ENCODE assay signal across 14 cellular contexts in the genomic region with DNA sequence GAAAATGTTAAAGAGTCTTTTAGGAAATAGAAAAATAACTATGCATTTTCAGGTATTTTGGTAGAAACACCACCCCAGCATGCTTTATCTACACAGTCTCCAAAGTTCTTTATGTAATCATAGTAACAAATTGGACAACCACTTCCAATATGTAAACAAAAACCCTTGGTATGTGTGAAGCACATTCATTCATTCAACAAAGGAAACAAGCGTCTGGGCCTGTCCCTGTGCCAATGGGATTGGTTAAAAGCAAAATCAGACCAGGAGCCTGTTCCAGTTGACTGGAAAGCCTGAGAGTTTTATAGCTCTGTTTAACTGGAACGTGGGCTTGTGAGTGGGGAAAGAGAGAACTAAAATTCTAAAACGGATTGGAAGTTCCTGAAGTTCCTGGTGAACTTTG. TPM values are rescaled to one million over a fixed set of nuclear protein-coding genes. Genes with fewer than 3 reads are reported as not detected.
DNase-seq lines count a peak whose midpoint lies in the region; TF ChIP-seq lines count a peak whose summit lies in the region.
"Had no signal": no experiment of that assay in that cellular context is flagged by ENCODE, and none has a peak within 500 bp of the region (broad histone marks: within the 10 kb centered on the region; RNA-seq: fewer than 3 reads in every experiment).

No MANE protein-coding gene starts in this region.

- intact Hi-C loops in A673 (cut with micrococcal nuclease; ENCODE audit: unreplicated experiment): no loop called here

- H3F3A ChIP-seq in smooth muscle cell (ENCODE audit: low read depth): peaks cover 12% of the 10 kb centered on the region

- H3K36me3 ChIP-seq in MG63 (no peaks in the 10 kb centered on the region), smooth muscle cell (ENCODE audit: low read depth) (no peaks in the 10 kb centered on the region), A673 (ENCODE audit: insufficient read depth, low read length, poor library complexity, severe bottlenecking) (no peaks in the 10 kb centered on the region)

- H3K27me3 Mint-ChIP-seq in activated CD4-positive, alpha-beta memory T cell treated with anti-CD3 and anti-CD28 coated beads, Interleukin-2, amount 10 ng/mL, durations not matched to agents 7 days and 5 days: no peaks in the 10 kb centered on the region
- H3K27me3 Mint-ChIP-seq: CD4-positive, alpha-beta T cell had no signal

- no peak overlapping the region for H3K4me2 ChIP-seq in smooth muscle cell

- DNase-seq in AG10803 (ENCODE audit: low read depth) (peak; percentile 64), MG63 (peak; percentile 9), fibroblast of gingiva (ENCODE audit: low read depth) (peak; percentile 28), smooth muscle cell (lab: John Stamatoyannopoulos, UW; ENCODE audit: unreplicated experiment) (no peak), A673 (ENCODE audit: low spot score) (no peak)
- no peak for DNase-seq in activated CD4-positive, alpha-beta memory T cell treated with anti-CD3 and anti-CD28 coated beads, Interleukin-2, amount 10 ng/mL, durations not matched to agents 7 days and 5 days
- DNase-seq in activated CD4-positive, alpha-beta T cell treated with anti-CD3 and anti-CD28 coated beads, Interleukin-2, amount 50 U/mL, for 1 hour: no peak
- DNase-seq: ACHN; AML-193; Calu3; CD4-positive, alpha-beta T cell; H9 had no signal

- H3K27ac ChIP-seq in smooth muscle cell (ENCODE audit: low read depth) (peak overlapping the region; percentile 21), A673 (ENCODE audit: low read depth, low read length, poor library complexity, severe bottlenecking) (no peak overlapping the region)
- H3K27ac ChIP-seq: C4-2B had no signal

- H3K9me3 ChIP-seq in MG63 (no peaks in the 10 kb centered on the region), smooth muscle cell (replicated peaks; ENCODE audit: low read depth) (no peaks in the 10 kb centered on the region), A673 (ENCODE audit: low read depth, low read length, poor library complexity, severe bottlenecking) (no peaks in the 10 kb centered on the region)

- no peaks in the 10 kb centered on the region for H3K36me3 Mint-ChIP-seq in activated CD4-positive, alpha-beta memory T cell treated with anti-CD3 and anti-CD28 coated beads, Interleukin-2, amount 10 ng/mL, durations not matched to agents 7 days and 5 days (ENCODE audit: low read depth)

- POLR2A ChIA-PET in activated CD4-positive, alpha-beta memory T cell treated with anti-CD3 and anti-CD28 coated beads, Interleukin-2, amount 10 ng/mL, durations not matched to agents 7 days and 5 days (lab: Charles Lee): no interaction called here
- POLR2A ChIA-PET in A673 (lab: Charles Lee; ENCODE audit: low non-redundant PET): no interaction called here

- no peaks in the 10 kb centered on the region for H3K4me1 Mint-ChIP-seq in activated CD4-positive, alpha-beta memory T cell treated with anti-CD3 and anti-CD28 coated beads, Interleukin-2, amount 10 ng/mL, durations not matched to agents 7 days and 5 days

- CTCF ChIA-PET in activated CD4-positive, alpha-beta memory T cell treated with anti-CD3 and anti-CD28 coated beads, Interleukin-2, amount 10 ng/mL, durations not matched to agents 7 days and 5 days (lab: Charles Lee): no interaction called here
- CTCF ChIA-PET in A673 (lab: Charles Lee): no interaction called here

- H3K4me1 ChIP-seq in smooth muscle cell (ENCODE audit: low read depth) (peaks cover 18% of the 10 kb centered on the region), A673 (ENCODE audit: insufficient read depth, low read length, poor library complexity, severe bottlenecking) (peaks cover 3% of the 10 kb centered on the region)

- no peak for TF ChIP-seq CTCF in AG10803 (conservative IDR thresholded peaks at IDR 0.05; ENCODE audit: low read length)
- TF ChIP-seq CTCF in smooth muscle cell (IDR thresholded peaks at IDR 0.05; ENCODE audit: borderline replicate concordance, insufficient read depth, poor library complexity, severe bottlenecking): no peak
- no peak for TF ChIP-seq CTCF in A673 (conservative IDR thresholded peaks at IDR 0.05; ENCODE audit: low read depth, low read length)

- 37% methylated on average over 3 of the region's 3 CpGs for WGBS in smooth muscle cell (ENCODE audit: low lambda C conversion rate)

- H3K27me3 ChIP-seq in MG63 (no peaks in the 10 kb centered on the region), smooth muscle cell (ENCODE audit: low read depth) (no peaks in the 10 kb centered on the region), A673 (replicated peaks; ENCODE audit: insufficient read depth, low read depth, low read length, poor library complexity) (no peaks in the 10 kb centered on the region)

- no peak overlapping the region for H3K4me3 ChIP-seq in AG10803 (ENCODE audit: low read length)
- H3K4me3 ChIP-seq in MG63: no peak overlapping the region
- no peak overlapping the region for H3K4me3 ChIP-seq in smooth muscle cell
- no peak overlapping the region for H3K4me3 ChIP-seq in A673 (ENCODE audit: low read depth, low read length, poor library complexity, severe bottlenecking)

- H3K9me3 Mint-ChIP-seq in activated CD4-positive, alpha-beta memory T cell treated with anti-CD3 and anti-CD28 coated beads, Interleukin-2, amount 10 ng/mL, durations not matched to agents 7 days and 5 days: peaks cover 3% of the 10 kb centered on the region
- H3K9me3 Mint-ChIP-seq: CD4-positive, alpha-beta T cell; H9 had no signal

- no TSS peak for BruUV-seq in A673 (replicated peaks; lab: Mats Ljungman, UMichigan)

- H2AFZ ChIP-seq in smooth muscle cell (ENCODE audit: low read depth): no peak overlapping the region

- no peak overlapping the region for H3K4me3 Mint-ChIP-seq in activated CD4-positive, alpha-beta memory T cell treated with anti-CD3 and anti-CD28 coated beads, Interleukin-2, amount 10 ng/mL, durations not matched to agents 7 days and 5 days
- H3K4me3 Mint-ChIP-seq: CD4-positive, alpha-beta T cell; H9 had no signal

- H3K27ac Mint-ChIP-seq in activated CD4-positive, alpha-beta memory T cell treated with anti-CD3 and anti-CD28 coated beads, Interleukin-2, amount 10 ng/mL, durations not matched to agents 7 days and 5 days: no peak overlapping the region
- H3K27ac Mint-ChIP-seq: CD4-positive, alpha-beta T cell had no signal

- no peak overlapping the region for H3K9ac ChIP-seq in smooth muscle cell (ENCODE audit: low read depth)

- peaks cover 90% of the 10 kb centered on the region for H3K79me2 ChIP-seq in smooth muscle cell (ENCODE audit: low read depth)

- no peaks in the 10 kb centered on the region for H4K20me1 ChIP-seq in smooth muscle cell (ENCODE audit: low read depth)

RNA-seq across cellular contexts. Expression of a gene that starts 41.3 kb away (rescaled TPM):
- 0.05 and 0.10 TPM in 2 replicates for total RNA-seq in MG63 (2014; rRNA removed; shearing (Covaris generic); ENCODE audit: low replicate concordance)
- 295 and 299 TPM in 2 replicates for total RNA-seq in smooth muscle cell
- 46.6 and 46.9 TPM in 2 replicates for polyA plus RNA-seq in smooth muscle cell
- not detected for total RNA-seq in activated CD4-positive, alpha-beta memory T cell treated with anti-CD3 and anti-CD28 coated beads, Interleukin-2, amount 10 ng/mL, durations not matched to agents 7 days and 5 days
- total RNA-seq in A673 (2021): 24.5 and 26.4 TPM in 2 replicates
- total RNA-seq: CD4-positive, alpha-beta T cell had no signal
- polyA plus RNA-seq: HepG2 had no signal

Comparison
In these comparisons a context has a peak if more than half of its experiments do, and no peak if none do; other contexts are left out.
1. DNase-seq: peak in AG10803 (single experiment), MG63 (single experiment) and fibroblast of gingiva (single experiment); none in smooth muscle cell (single experiment), activated CD4-positive, alpha-beta memory T cell treated with anti-CD3 and anti-CD28 coated beads, Interleukin-2, amount 10 ng/mL, durations not matched to agents 7 days and 5 days (single experiment), activated CD4-positive, alpha-beta T cell treated with anti-CD3 and anti-CD28 coated beads, Interleukin-2, amount 50 U/mL, for 1 hour (single experiment) and A673 (single experiment).
2. RNA of a gene that starts 41.3 kb away (total RNA-seq): 295 to 299 TPM in smooth muscle cell and 24.5 to 26.4 TPM in A673; 0.05 to 0.10 TPM in MG63 and not detected in activated CD4-positive, alpha-beta memory T cell treated with anti-CD3 and anti-CD28 coated beads, Interleukin-2, amount 10 ng/mL, durations not matched to agents 7 days and 5 days; every median in the first group is over 10 times any median in the second.